1 cellular context compared by ENCODE assay signal in the genomic region with DNA sequence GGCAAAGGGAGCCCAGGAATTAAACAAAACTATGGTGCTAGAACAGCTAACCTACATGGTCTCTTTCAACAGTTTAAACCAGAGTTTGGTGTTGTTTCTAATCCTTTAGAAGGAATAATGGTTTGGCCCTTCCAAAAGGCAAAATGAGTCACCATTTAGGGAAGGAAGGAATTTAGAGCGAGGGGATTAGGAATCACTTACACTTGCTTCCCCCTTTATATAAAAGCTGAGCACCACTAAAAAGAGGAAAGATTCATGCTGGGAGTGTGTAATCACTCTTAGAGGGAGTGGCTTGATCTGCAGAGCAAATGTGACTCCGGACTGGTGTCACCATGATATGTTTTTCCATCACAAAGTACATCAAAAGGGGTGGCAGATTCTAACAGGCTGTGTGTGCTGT.
TF ChIP-seq lines count a peak whose summit lies in the region.

No MANE protein-coding gene starts in this region.

TF ChIP-seq in H1, 55 proteins besides CTCF, POLR2A, EP300 and RAD21 (continued from another document):
- TF ChIP-seq CHD7 (IDR thresholded peaks at IDR 0.05; ENCODE audit: insufficient replicate concordance, low read length), result no peak
TF ChIP-seq in H1: peak in this region for 0.
